ENCODE assay signal across 23 cellular contexts in genomic region chr2:201204655-201205515, GRCh38. TPM values are rescaled to one million over a fixed set of nuclear protein-coding genes. Genes with fewer than 3 reads are reported as not detected.
DNase-seq lines count a peak whose midpoint lies in the region; ATAC-seq, FAIRE-seq and TF ChIP-seq lines count a peak whose summit lies in the region.
"Had no signal": no experiment of that assay in that cellular context is flagged by ENCODE, and none has a peak within 500 bp of the region (broad histone marks: within the 10 kb centered on the region; RNA-seq: fewer than 3 reads in every experiment).

No MANE protein-coding gene starts in this region.

- H3K36me3 Mint-ChIP-seq in activated naive CD4-positive, alpha-beta T cell treated with anti-CD3 and anti-CD28 coated beads, Interleukin-2, amount 50 U/mL, for 24 hours = peaks cover 17% of the 10 kb centered on the region
- H3K36me3 Mint-ChIP-seq: type B pancreatic cell had no signal

- peaks cover 23% of the 10 kb centered on the region for H3K4me1 ChIP-seq in OCI-LY7 (ENCODE audit: insufficient read depth, low read length, poor library complexity, severe bottlenecking)
- H3K4me1 ChIP-seq in upper lobe of right lung = peaks cover 11% of the 10 kb centered on the region
- H3K4me1 ChIP-seq: A549, breast epithelium, SJCRH30 had no signal

- BruUV-seq in OCI-LY7 (replicated peaks; lab: Mats Ljungman, UMichigan) = no TSS peak

- peak overlapping the region; percentile 29 for H3K4me2 ChIP-seq in OCI-LY7 (ENCODE audit: low read length)
- H3K4me2 ChIP-seq: A549 had no signal

- H3K4me3 Mint-ChIP-seq in activated naive CD4-positive, alpha-beta T cell treated with anti-CD3 and anti-CD28 coated beads, Interleukin-2, amount 50 U/mL, for 24 hours = no peak overlapping the region
- H3K4me3 Mint-ChIP-seq: activated CD4-positive, alpha-beta T cell treated with anti-CD3 and anti-CD28 coated beads, Interleukin-2, amount 10 ng/mL, durations not matched to agents 24 days and 14 days; type B pancreatic cell had no signal

- CTCF ChIA-PET in OCI-LY7 (lab: Charles Lee; ENCODE audit: unreplicated experiment) = no interaction called here

- H3K9me3 ChIP-seq in OCI-LY7 (ENCODE audit: low read length) (no peaks in the 10 kb centered on the region), upper lobe of right lung (no peaks in the 10 kb centered on the region)
- H3K9me3 ChIP-seq: A549, breast epithelium, heart right ventricle, SJCRH30 had no signal

- H3K9me2 ChIP-seq in OCI-LY7 (ENCODE audit: insufficient read depth, low read length) = no peaks in the 10 kb centered on the region

- ATAC-seq in upper lobe of right lung = no peak
- ATAC-seq: A549 had no signal

- no peak for TF ChIP-seq CTCF in OCI-LY7 (conservative IDR thresholded peaks at IDR 0.05; ENCODE audit: low read length)
- no peak for TF ChIP-seq CTCF in upper lobe of right lung (IDR thresholded peaks at IDR 0.05)

- intact Hi-C loops in OCI-LY7 (cut with micrococcal nuclease; ENCODE audit: unreplicated experiment) (no loop called here), upper lobe of right lung (cut with DNase I) (no loop called here)

- no peak for FAIRE-seq in frontal cortex (lab: Jason Lieb, UNC)
- FAIRE-seq: A549, H54 had no signal

- H3K9me3 Mint-ChIP-seq in activated naive CD4-positive, alpha-beta T cell treated with anti-CD3 and anti-CD28 coated beads, Interleukin-2, amount 50 U/mL, for 24 hours = no peaks in the 10 kb centered on the region
- H3K9me3 Mint-ChIP-seq: activated CD4-positive, alpha-beta T cell treated with anti-CD3 and anti-CD28 coated beads, Interleukin-2, amount 10 ng/mL, durations not matched to agents 24 days and 14 days; type B pancreatic cell had no signal

- H3K27ac Mint-ChIP-seq in activated naive CD4-positive, alpha-beta T cell treated with anti-CD3 and anti-CD28 coated beads, Interleukin-2, amount 50 U/mL, for 24 hours = peak overlapping the region; percentile 84
- H3K27ac Mint-ChIP-seq: activated CD4-positive, alpha-beta T cell treated with anti-CD3 and anti-CD28 coated beads, Interleukin-2, amount 10 ng/mL, durations not matched to agents 24 days and 14 days; type B pancreatic cell had no signal

- no peak for DNase-seq in activated naive CD4-positive, alpha-beta T cell treated with Interleukin-2 at 50 U/mL for 16 hours
- DNase-seq in OCI-LY7 (ENCODE audit: low spot score) (peak; percentile 26), kidney tubule cell (ENCODE audit: low spot score) (peak; percentile 93), upper lobe of right lung (no peak), frontal cortex (ENCODE audit: low spot score in 2 of 2) (no peak), hypothalamus (lab: John Stamatoyannopoulos, UW) (no peak), DMS79 (lab: John Stamatoyannopoulos, UW) (no peak)
- DNase-seq: activated CD4-positive, alpha-beta T cell treated with anti-CD3 and anti-CD28 coated beads, Interleukin-2, amount 10 ng/mL, durations not matched to agents 24 days and 14 days; activated naive CD4-positive, alpha-beta T cell treated with anti-CD3 and anti-CD28 coated beads, Interleukin-2, amount 50 U/mL, for 16 hours; activated T-cell treated with anti-CD3 and anti-CD28 coated beads, Interleukin-2, amount 50 U/mL, for 1 hour; dorsolateral prefrontal cortex; heart right ventricle; NCI-H1930; NCI-H524; posterior cingulate gyrus; SJCRH30; stimulated activated CD4-positive, alpha-beta T cell treated with anti-CD3 and anti-CD28 coated beads, Interleukin-12 subunit alpha, Interleukin-12 subunit beta, amount 100 ng/mL, for 4 hours; stimulated activated naive CD4-positive, alpha-beta T cell treated with Interleukin-2 at 50 U/mL for 16 hours had no signal

- no peaks in the 10 kb centered on the region for H3K27me3 Mint-ChIP-seq in activated naive CD4-positive, alpha-beta T cell treated with anti-CD3 and anti-CD28 coated beads, Interleukin-2, amount 50 U/mL, for 24 hours
- H3K27me3 Mint-ChIP-seq: activated CD4-positive, alpha-beta T cell treated with anti-CD3 and anti-CD28 coated beads, Interleukin-2, amount 10 ng/mL, durations not matched to agents 24 days and 14 days; type B pancreatic cell had no signal

- H3K4me3 ChIP-seq in OCI-LY7 (ENCODE audit: low read depth, low read length, poor library complexity, severe bottlenecking) = no peak overlapping the region
- no peak overlapping the region for H3K4me3 ChIP-seq in upper lobe of right lung
- H3K4me3 ChIP-seq: A549, breast epithelium, dorsolateral prefrontal cortex, heart right ventricle, SJCRH30 had no signal

- no peak overlapping the region for H2AFZ ChIP-seq in OCI-LY7 (ENCODE audit: low read length)

- no peaks in the 10 kb centered on the region for H3K27me3 ChIP-seq in upper lobe of right lung
- H3K27me3 ChIP-seq: breast epithelium, dorsolateral prefrontal cortex, heart right ventricle had no signal

- H3K4me1 Mint-ChIP-seq in activated naive CD4-positive, alpha-beta T cell treated with anti-CD3 and anti-CD28 coated beads, Interleukin-2, amount 50 U/mL, for 24 hours = peaks cover 59% of the 10 kb centered on the region

- POLR2A ChIA-PET in OCI-LY7 (lab: Charles Lee) = interaction anchor here (0.7 to 1.6 kb wide), 2 partner anchors 10 to 159 kb away, joined by 3 read pairs; no protein-coding TSS in a partner anchor

- no peaks in the 10 kb centered on the region for H4K20me1 ChIP-seq in OCI-LY7 (ENCODE audit: insufficient read depth, low read length)

- H3K27ac ChIP-seq in OCI-LY7 (ENCODE audit: low read depth, low read length, poor library complexity, severe bottlenecking) = no peak overlapping the region
- H3K27ac ChIP-seq in upper lobe of right lung = peak overlapping the region; percentile 11
- H3K27ac ChIP-seq: A549, breast epithelium, dorsolateral prefrontal cortex, heart right ventricle, SJCRH30 had no signal

- H3K36me3 ChIP-seq in OCI-LY7 (ENCODE audit: insufficient read depth, low read length) (no peaks in the 10 kb centered on the region), upper lobe of right lung (peaks cover 53% of the 10 kb centered on the region)
- H3K36me3 ChIP-seq: breast epithelium, SJCRH30 had no signal

- no peaks in the 10 kb centered on the region for H3K79me2 ChIP-seq in OCI-LY7 (ENCODE audit: insufficient read depth, low read depth, low read length)

RNA-seq across cellular contexts. Expression of gene CASP10, which starts 21.9 kb away (rescaled TPM):
- total RNA-seq in OCI-LY7 (2014; rRNA removed; shearing (Covaris generic)) = 0.46 and 1.2 TPM in 2 replicates
- 0.42 and 0.51 TPM in 2 replicates for total RNA-seq in OCI-LY7 (2022)
- total RNA-seq in upper lobe of right lung = 31.6 TPM
- total RNA-seq in frontal cortex = 2.4 TPM

RNA-seq across cellular contexts. Expression of gene CASP8, which starts 55.5 kb away (rescaled TPM):
- 30.5 and 32.4 TPM in 2 replicates for total RNA-seq in OCI-LY7 (2014; rRNA removed; shearing (Covaris generic))
- total RNA-seq in OCI-LY7 (2022) (34.7 and 35.9 TPM in 2 replicates), upper lobe of right lung (39.5 TPM), frontal cortex (1.6 TPM)

Comparison
In these comparisons a context has a peak if more than half of its experiments do, and no peak if none do; other contexts are left out.
1. DNase-seq: peak in OCI-LY7 (single experiment) and kidney tubule cell (single experiment); none in activated naive CD4-positive, alpha-beta T cell treated with Interleukin-2 at 50 U/mL for 16 hours (single experiment), upper lobe of right lung (single experiment), frontal cortex (0 of 2), hypothalamus (0 of 51) and DMS79 (single experiment).
2. RNA of gene CASP8, which starts 55.5 kb away (total RNA-seq): 39.5 TPM in upper lobe of right lung (single experiment) and 30.5 to 35.9 TPM in OCI-LY7; 1.6 TPM in frontal cortex (single experiment); every median in the first group is over 10 times any median in the second.